8 cellular contexts compared by ENCODE assay signal in genomic region chr12:4272014-4272975, GRCh38. TPM values are rescaled to one million over a fixed set of nuclear protein-coding genes. Genes with fewer than 3 reads are reported as not detected.
A peak's percentile ranks its signal among the peaks of the same experiment; 100 is the strongest.
DNase-seq lines count a peak whose midpoint lies in the region; ATAC-seq lines count a peak whose summit lies in the region.

No MANE protein-coding gene starts in this region.

- H3K27me3 ChIP-seq in skeletal muscle satellite cell (ENCODE audit: control insufficient read depth, insufficient read depth, low read length) = peaks cover 91% of the 10 kb centered on the region

- peaks cover 38% of the 10 kb centered on the region for H3K4me1 ChIP-seq in skeletal muscle satellite cell (ENCODE audit: control insufficient read depth, insufficient read depth, low read length)

- no peak overlapping the region for H3K9ac ChIP-seq in skeletal muscle satellite cell (ENCODE audit: low read depth, low read length)

- H3K9me3 ChIP-seq in iPS-18c (ENCODE audit: control insufficient read depth, insufficient read depth, low read length) (peaks cover 4% of the 10 kb centered on the region), skeletal muscle satellite cell (replicated peaks; ENCODE audit: low read length) (no peaks in the 10 kb centered on the region)

- H3K36me3 ChIP-seq in skeletal muscle satellite cell (ENCODE audit: insufficient read depth, low read length) = no peaks in the 10 kb centered on the region

- H3K4me3 ChIP-seq in iPS-18c (ENCODE audit: insufficient read depth, low read depth, low read length) (peak overlapping the region; percentile 87), skeletal muscle satellite cell (ENCODE audit: low read length) (peak overlapping the region; percentile 55)

- DNase-seq in 8988T (peak; percentile 78), T-helper 2 cell (peak; percentile 66 to 98 (median 83)), astrocyte of the hippocampus (ENCODE audit: low read depth, low spot score) (peak; percentile 76), DMS153 (lab: John Stamatoyannopoulos, UW) (no peak)

- ATAC-seq in GM19023 (IDR thresholded peaks at IDR 0.05; ENCODE audit: unreplicated experiment) = peak; percentile 40
- peak; percentile 46 for ATAC-seq in HG03354 (IDR thresholded peaks at IDR 0.05; ENCODE audit: poor library complexity, severe bottlenecking, unreplicated experiment)

- H3K4me2 ChIP-seq in skeletal muscle satellite cell (ENCODE audit: low read length) = peak overlapping the region; percentile 70

RNA-seq across cellular contexts. Expression of gene CCND2, which starts 1.3 kb away (rescaled TPM):
- total RNA-seq in skeletal muscle satellite cell (2012; rRNA removed) = 123 and 147 TPM in 2 replicates

RNA-seq across cellular contexts. Expression of gene TIGAR, which starts 48.7 kb away (rescaled TPM):
- total RNA-seq in skeletal muscle satellite cell (2012; rRNA removed) = 9.6 and 9.8 TPM in 2 replicates
